9 cellular contexts compared by ENCODE assay signal in the genomic region with DNA sequence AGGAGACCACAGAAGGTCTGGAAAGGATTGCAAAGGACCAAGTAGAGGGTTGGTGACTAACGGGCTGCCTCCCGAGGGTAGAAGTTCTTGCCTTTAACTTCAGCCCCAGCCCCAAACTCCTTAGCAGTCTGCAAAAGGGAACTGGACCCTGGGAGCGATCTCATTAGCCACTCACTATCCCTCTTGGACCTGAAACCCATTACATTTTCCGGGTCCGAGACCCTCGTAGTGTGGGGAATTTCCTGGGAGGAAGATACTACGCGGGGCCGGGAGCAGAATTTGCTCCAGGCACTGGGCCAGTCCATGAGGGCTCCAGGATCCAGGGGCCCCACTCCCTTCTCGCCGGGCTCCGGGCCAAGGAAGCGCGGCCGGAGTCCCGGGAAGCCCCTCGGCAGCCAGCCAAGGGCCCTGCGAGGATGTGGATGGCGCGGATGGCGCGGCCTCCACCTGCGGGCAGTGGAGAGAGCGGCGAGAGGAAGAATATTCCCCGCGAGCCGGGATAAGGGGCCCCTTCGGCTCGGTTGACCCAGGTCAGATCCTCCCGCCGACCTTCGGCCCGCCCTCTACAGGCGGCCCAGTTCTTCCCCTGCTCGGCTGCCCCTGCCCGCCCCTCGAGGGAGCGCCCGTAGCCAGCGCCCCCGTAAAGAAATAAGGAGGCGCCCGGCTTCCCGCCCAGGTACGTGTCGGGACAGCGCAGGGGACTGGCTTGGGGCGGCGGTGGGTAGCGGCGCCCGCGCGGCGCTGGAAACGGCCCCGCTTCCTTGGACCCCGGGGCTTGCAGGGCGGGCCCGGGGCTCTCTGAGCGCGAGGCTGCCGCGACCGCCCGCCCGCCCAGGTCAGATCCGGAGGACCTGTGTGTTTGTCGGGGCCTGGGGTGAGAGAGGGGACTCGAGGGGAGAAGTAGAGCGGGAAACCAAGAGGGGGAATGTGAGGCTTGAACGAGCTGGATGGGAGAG. TPM values are rescaled to one million over a fixed set of nuclear protein-coding genes. Genes with fewer than 3 reads are reported as not detected.
DNase-seq lines count a peak whose midpoint lies in the region; ATAC-seq and TF ChIP-seq lines count a peak whose summit lies in the region.
"Had no signal": no experiment of that assay in that cellular context is flagged by ENCODE, and none has a peak within 500 bp of the region (broad histone marks: within the 10 kb centered on the region; RNA-seq: fewer than 3 reads in every experiment).

A gene with protein sequence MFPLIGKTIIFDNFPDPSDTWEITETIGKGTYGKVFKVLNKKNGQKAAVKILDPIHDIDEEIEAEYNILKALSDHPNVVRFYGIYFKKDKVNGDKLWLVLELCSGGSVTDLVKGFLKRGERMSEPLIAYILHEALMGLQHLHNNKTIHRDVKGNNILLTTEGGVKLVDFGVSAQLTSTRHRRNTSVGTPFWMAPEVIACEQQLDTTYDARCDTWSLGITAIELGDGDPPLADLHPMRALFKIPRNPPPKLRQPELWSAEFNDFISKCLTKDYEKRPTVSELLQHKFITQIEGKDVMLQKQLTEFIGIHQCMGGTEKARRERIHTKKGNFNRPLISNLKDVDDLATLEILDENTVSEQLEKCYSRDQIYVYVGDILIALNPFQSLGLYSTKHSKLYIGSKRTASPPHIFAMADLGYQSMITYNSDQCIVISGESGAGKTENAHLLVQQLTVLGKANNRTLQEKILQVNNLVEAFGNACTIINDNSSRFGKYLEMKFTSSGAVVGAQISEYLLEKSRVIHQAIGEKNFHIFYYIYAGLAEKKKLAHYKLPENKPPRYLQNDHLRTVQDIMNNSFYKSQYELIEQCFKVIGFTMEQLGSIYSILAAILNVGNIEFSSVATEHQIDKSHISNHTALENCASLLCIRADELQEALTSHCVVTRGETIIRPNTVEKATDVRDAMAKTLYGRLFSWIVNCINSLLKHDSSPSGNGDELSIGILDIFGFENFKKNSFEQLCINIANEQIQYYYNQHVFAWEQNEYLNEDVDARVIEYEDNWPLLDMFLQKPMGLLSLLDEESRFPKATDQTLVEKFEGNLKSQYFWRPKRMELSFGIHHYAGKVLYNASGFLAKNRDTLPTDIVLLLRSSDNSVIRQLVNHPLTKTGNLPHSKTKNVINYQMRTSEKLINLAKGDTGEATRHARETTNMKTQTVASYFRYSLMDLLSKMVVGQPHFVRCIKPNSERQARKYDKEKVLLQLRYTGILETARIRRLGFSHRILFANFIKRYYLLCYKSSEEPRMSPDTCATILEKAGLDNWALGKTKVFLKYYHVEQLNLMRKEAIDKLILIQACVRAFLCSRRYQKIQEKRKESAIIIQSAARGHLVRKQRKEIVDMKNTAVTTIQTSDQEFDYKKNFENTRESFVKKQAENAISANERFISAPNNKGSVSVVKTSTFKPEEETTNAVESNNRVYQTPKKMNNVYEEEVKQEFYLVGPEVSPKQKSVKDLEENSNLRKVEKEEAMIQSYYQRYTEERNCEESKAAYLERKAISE (N-terminal part only) (plus strand): TSS at position 577 of the 956 bp plus-strand sequence. CDS start 17,882 bp downstream, outside the sequence.

- intact Hi-C loops in OCI-LY7 (cut with micrococcal nuclease; ENCODE audit: unreplicated experiment), result no loop called here

- CTCF ChIA-PET in OCI-LY7 (lab: Charles Lee; ENCODE audit: unreplicated experiment), result no interaction called here

- H3K79me2 ChIP-seq in OCI-LY7 (ENCODE audit: insufficient read depth, low read depth, low read length), result no peaks in the 10 kb centered on the region

- H3K36me3 ChIP-seq in muscle layer of duodenum (ENCODE audit: control insufficient read depth in 1 of 2, insufficient read depth in 2 of 2, low read length in 2 of 2), result no peaks in the 10 kb centered on the region
- no peaks in the 10 kb centered on the region for H3K36me3 ChIP-seq in OCI-LY7 (ENCODE audit: insufficient read depth, low read length)

- DNase-seq in stimulated activated CD4-positive, alpha-beta T cell treated with anti-CD3 and anti-CD28 coated beads, Interleukin-15, amount 100 ng/mL, for 24 hours, result peak; percentile 2
- no peak for DNase-seq in stimulated activated CD4-positive, alpha-beta T cell treated with anti-CD3 and anti-CD28 coated beads, Interleukin-2, amount 100 ng/mL, for 48 hours
- DNase-seq in chondrocyte (ENCODE audit: low spot score) (no peak), NCI-H345 (lab: John Stamatoyannopoulos, UW) (no peak), OCI-LY7 (ENCODE audit: low spot score) (no peak), DMS53 (lab: John Stamatoyannopoulos, UW) (no peak)

- H3K9me3 Mint-ChIP-seq in chondrocyte (ENCODE audit: low read depth), result peaks cover 4% of the 10 kb centered on the region

- peaks cover 39% of the 10 kb centered on the region for H3K27me3 Mint-ChIP-seq in chondrocyte (ENCODE audit: low read depth)

- H3K9me3 ChIP-seq in muscle layer of duodenum (ENCODE audit: control insufficient read depth in 1 of 2, low read length in 2 of 2) (no peaks in the 10 kb centered on the region), OCI-LY7 (ENCODE audit: low read length) (no peaks in the 10 kb centered on the region)

- H3K27me3 ChIP-seq in muscle layer of duodenum (ENCODE audit: low read depth, low read length), result no peaks in the 10 kb centered on the region

- no peak within 1 kb of the TSS for H3K27ac Mint-ChIP-seq in chondrocyte (ENCODE audit: unreplicated experiment)

- H4K20me1 ChIP-seq in OCI-LY7 (ENCODE audit: insufficient read depth, low read length), result no peaks in the 10 kb centered on the region

- H3K4me3 ChIP-seq in muscle layer of duodenum (ENCODE audit: low read depth in 1 of 2, low read length in 2 of 2), result peak within 1 kb of the TSS; percentile 41 to 56
- H3K4me3 ChIP-seq in OCI-LY7 (ENCODE audit: low read depth, low read length, poor library complexity, severe bottlenecking), result no peak within 1 kb of the TSS

- no peak within 1 kb of the TSS for H3K4me2 ChIP-seq in OCI-LY7 (ENCODE audit: low read length)

- H3K4me1 ChIP-seq in muscle layer of duodenum (ENCODE audit: control insufficient read depth in 1 of 2, insufficient read depth in 2 of 2, low read length in 2 of 2) (peaks cover 0 to 13% of the 10 kb centered on the region in 2 donors), OCI-LY7 (ENCODE audit: insufficient read depth, low read length, poor library complexity, severe bottlenecking) (no peaks in the 10 kb centered on the region)

- H3K27ac ChIP-seq in muscle layer of duodenum (ENCODE audit: low read length) (no peak within 1 kb of the TSS), OCI-LY7 (ENCODE audit: low read depth, low read length, poor library complexity, severe bottlenecking) (no peak within 1 kb of the TSS)

- no peak for ATAC-seq in HG02973 (IDR thresholded peaks at IDR 0.05; ENCODE audit: unreplicated experiment)

- TF ChIP-seq CTCF in chondrocyte (IDR thresholded peaks at IDR 0.05), result no peak
- TF ChIP-seq CTCF in OCI-LY7 (conservative IDR thresholded peaks at IDR 0.05; ENCODE audit: low read length), result no peak

- no TSS peak for BruUV-seq in OCI-LY7 (replicated peaks; lab: Mats Ljungman, UMichigan)

- H3K9me2 ChIP-seq in OCI-LY7 (ENCODE audit: insufficient read depth, low read length), result no peaks in the 10 kb centered on the region

- H2AFZ ChIP-seq in OCI-LY7 (ENCODE audit: low read length), result no peak within 1 kb of the TSS

- peaks cover 5% of the 10 kb centered on the region for H3K4me1 Mint-ChIP-seq in chondrocyte (ENCODE audit: low read depth)

- POLR2A ChIA-PET in OCI-LY7 (lab: Charles Lee), result no interaction called here

- H3K4me3 Mint-ChIP-seq in chondrocyte (ENCODE audit: unreplicated experiment), result peak within 1 kb of the TSS; percentile 52

- H3K36me3 Mint-ChIP-seq in chondrocyte (ENCODE audit: low read depth), result peaks cover 3% of the 10 kb centered on the region

RNA-seq across cellular contexts. Expression of the gene that starts here (rescaled TPM):
- total RNA-seq in chondrocyte (not detected in 3 replicates), OCI-LY7 (2022) (not detected in 2 replicates)
- not detected in 2 replicates for total RNA-seq in OCI-LY7 (2014; rRNA removed; shearing (Covaris generic))
- total RNA-seq: fibroblast of lung had no signal
